ENCODE assay signal across 28 cellular contexts in genomic region chr5:149079883-149080282, GRCh38. TPM values are rescaled to one million over a fixed set of nuclear protein-coding genes. Genes with fewer than 3 reads are reported as not detected.
A peak's percentile ranks its signal among the peaks of the same experiment; 100 is the strongest.
DNase-seq lines count a peak whose midpoint lies in the region; ATAC-seq lines count a peak whose summit lies in the region.
"Had no signal": no experiment of that assay in that cellular context is flagged by ENCODE, and none has a peak within 500 bp of the region (broad histone marks: within the 10 kb centered on the region; RNA-seq: fewer than 3 reads in every experiment).

No MANE protein-coding gene starts in this region.

- POLR2A ChIA-PET in naive thymus-derived CD4-positive, alpha-beta T cell (lab: Charles Lee) = no interaction called here

- H3K4me3 Mint-ChIP-seq in activated CD8-positive, alpha-beta memory T cell treated with anti-CD3 and anti-CD28 coated beads, Interleukin-2, amount 10 ng/mL, durations not matched to agents 7 days and 5 days = no peak overlapping the region
- H3K4me3 Mint-ChIP-seq in central memory CD8-positive, alpha-beta T cell = no peak overlapping the region
- H3K4me3 Mint-ChIP-seq in naive thymus-derived CD4-positive, alpha-beta T cell = no peak overlapping the region
- H3K4me3 Mint-ChIP-seq: activated CD4-positive, alpha-beta T cell treated with anti-CD3 and anti-CD28 coated beads, Interleukin-2, amount 10 ng/mL, durations not matched to agents 7 days and 5 days; activated T-cell treated with anti-CD3 and anti-CD28 coated beads, Interleukin-2, amount 50 U/mL, for 72 hours; brain; CD8-positive, alpha-beta T cell; IgD-negative memory B cell; T-helper 1 cell treated with Interleukin-12 subunit alpha and Interleukin-12 subunit beta and Interleukin-4 antibody, amounts not matched to agents 30 μg/mL and 1 μg/mL, for 36 hours had no signal

- DNase-seq in activated CD8-positive, alpha-beta memory T cell treated with anti-CD3 and anti-CD28 coated beads, Interleukin-2, amount 10 ng/mL, durations not matched to agents 7 days and 5 days = no peak
- no peak for DNase-seq in activated CD8-positive, alpha-beta memory T cell treated with anti-CD3 and anti-CD28 coated beads for 24 hours
- peak; percentile 80 for DNase-seq in OCI-M1 (lab: John Stamatoyannopoulos, UW)
- DNase-seq in central memory CD8-positive, alpha-beta T cell (ENCODE audit: low spot score in 2 of 2) = no peak
- DNase-seq in naive thymus-derived CD4-positive, alpha-beta T cell = peak in 3 of 9 donors; percentile 1 to 29 (median 5)
- DNase-seq in NCI-H2107 treated with DMSO at 0.1 percent for 48 hours (lab: John Stamatoyannopoulos, UW; ENCODE audit: unreplicated experiment) = no peak
- DNase-seq in HPDE6-E6E7 (ENCODE audit: extremely low spot score) = no peak
- no peak for DNase-seq in germinal center (ENCODE audit: low spot score)
- DNase-seq: activated CD4-positive, alpha-beta T cell treated with anti-CD3 and anti-CD28 coated beads, Interleukin-2, amount 10 ng/mL, durations not matched to agents 7 days and 5 days; activated naive CD4-positive, alpha-beta T cell; activated T-cell treated with anti-CD3 and anti-CD28 coated beads, Interleukin-2, amount 50 U/mL, for 72 hours; adrenal gland; CD8-positive, alpha-beta T cell; effector CD8-positive, alpha-beta T cell; foreskin fibroblast; GF-D8; H7; heart left ventricle; MG63; NCI-H1436; NCI-H2107; NCI-H446 treated with DMSO at 0.1 percent for 48 hours; tibial artery had no signal

- no peak overlapping the region for H3K4me3 ChIP-seq in naive thymus-derived CD4-positive, alpha-beta T cell (ENCODE audit: low read length)
- H3K4me3 ChIP-seq: adrenal gland, heart left ventricle, MG63, prostate gland, SK-N-MC, tibial artery had no signal

- intact Hi-C loops in naive thymus-derived CD4-positive, alpha-beta T cell (cut with micrococcal nuclease) = no loop called here

- H3K9me3 ChIP-seq in naive thymus-derived CD4-positive, alpha-beta T cell (ENCODE audit: control insufficient read depth in 2 of 3, low read length in 3 of 3) = no peaks in the 10 kb centered on the region
- H3K9me3 ChIP-seq: adrenal gland, prostate gland had no signal

- CTCF ChIA-PET in activated CD8-positive, alpha-beta memory T cell treated with anti-CD3 and anti-CD28 coated beads, Interleukin-2, amount 10 ng/mL, durations not matched to agents 7 days and 5 days (lab: Charles Lee) = interaction anchor here (1.9 kb wide), 1 partner anchor 9 kb away, joined by 4 read pairs; no protein-coding TSS in a partner anchor
- CTCF ChIA-PET in naive thymus-derived CD4-positive, alpha-beta T cell (lab: Charles Lee) = interaction anchor here (0.6 kb wide), 1 partner anchor 51 kb away, joined by 3 read pairs; no protein-coding TSS in a partner anchor

- ATAC-seq in activated CD8-positive, alpha-beta memory T cell treated with anti-CD3 and anti-CD28 coated beads, Interleukin-2, amount 10 ng/mL, durations not matched to agents 7 days and 5 days = peak; percentile 27
- peak; percentile 70 for ATAC-seq in central memory CD8-positive, alpha-beta T cell (replicated peaks; ENCODE audit: extremely low read depth, poor library complexity, severe bottlenecking)
- peak; percentile 63 for ATAC-seq in naive thymus-derived CD4-positive, alpha-beta T cell
- ATAC-seq: activated T-cell treated with anti-CD3 and anti-CD28 coated beads, Interleukin-2, amount 50 U/mL, for 72 hours; CD8-positive, alpha-beta T cell; heart left ventricle had no signal

- H3K27me3 ChIP-seq in naive thymus-derived CD4-positive, alpha-beta T cell (ENCODE audit: control insufficient read depth in 2 of 2, insufficient read depth in 2 of 2, low read length in 2 of 2) = no peaks in the 10 kb centered on the region
- H3K27me3 ChIP-seq: adrenal gland, heart left ventricle, MG63, tibial artery had no signal

- no peak overlapping the region for H3K27ac ChIP-seq in naive thymus-derived CD4-positive, alpha-beta T cell (ENCODE audit: low read depth, low read length)
- H3K27ac ChIP-seq: adrenal gland, heart left ventricle, prostate gland, SK-N-MC, tibial artery had no signal

- peaks cover 7% of the 10 kb centered on the region for H3K4me1 Mint-ChIP-seq in activated CD8-positive, alpha-beta memory T cell treated with anti-CD3 and anti-CD28 coated beads, Interleukin-2, amount 10 ng/mL, durations not matched to agents 7 days and 5 days
- H3K4me1 Mint-ChIP-seq in central memory CD8-positive, alpha-beta T cell = peaks cover 21% of the 10 kb centered on the region
- peaks cover 2 to 9% (median 6%) of the 10 kb centered on the region in 7 donors for H3K4me1 Mint-ChIP-seq in naive thymus-derived CD4-positive, alpha-beta T cell
- H3K4me1 Mint-ChIP-seq: brain, IgD-negative memory B cell had no signal

- no peaks in the 10 kb centered on the region for H3K36me3 Mint-ChIP-seq in activated CD8-positive, alpha-beta memory T cell treated with anti-CD3 and anti-CD28 coated beads, Interleukin-2, amount 10 ng/mL, durations not matched to agents 7 days and 5 days
- no peaks in the 10 kb centered on the region for H3K36me3 Mint-ChIP-seq in central memory CD8-positive, alpha-beta T cell (ENCODE audit: insufficient read depth)
- peaks cover 0 to 9% (median 3%) of the 10 kb centered on the region in 5 donors for H3K36me3 Mint-ChIP-seq in naive thymus-derived CD4-positive, alpha-beta T cell
- H3K36me3 Mint-ChIP-seq: brain; CD8-positive, alpha-beta T cell; IgD-negative memory B cell had no signal

- no peaks in the 10 kb centered on the region for H3K36me3 ChIP-seq in naive thymus-derived CD4-positive, alpha-beta T cell (ENCODE audit: control insufficient read depth in 2 of 3, insufficient read depth in 3 of 3, low read length in 3 of 3)
- H3K36me3 ChIP-seq: adrenal gland, heart left ventricle, MG63, prostate gland, tibial artery had no signal

- peaks cover 0 to 7% of the 10 kb centered on the region in 2 donors for H3K4me1 ChIP-seq in naive thymus-derived CD4-positive, alpha-beta T cell (ENCODE audit: control insufficient read depth in 2 of 2, insufficient read depth in 2 of 2, low read length in 2 of 2)
- H3K4me1 ChIP-seq: adrenal gland, heart left ventricle, prostate gland, tibial artery had no signal

- H3K9me3 Mint-ChIP-seq in activated CD8-positive, alpha-beta memory T cell treated with anti-CD3 and anti-CD28 coated beads, Interleukin-2, amount 10 ng/mL, durations not matched to agents 7 days and 5 days (ENCODE audit: low read depth) = no peaks in the 10 kb centered on the region
- peaks cover 7% of the 10 kb centered on the region for H3K9me3 Mint-ChIP-seq in central memory CD8-positive, alpha-beta T cell
- H3K9me3 Mint-ChIP-seq in naive thymus-derived CD4-positive, alpha-beta T cell = peaks cover 0 to 10% (median 5%) of the 10 kb centered on the region in 11 donors
- H3K9me3 Mint-ChIP-seq: T-helper 1 cell treated with Interleukin-12 subunit alpha and Interleukin-12 subunit beta and Interleukin-4 antibody, amounts not matched to agents 30 μg/mL and 1 μg/mL, for 36 hours had no signal

- peaks cover 17% of the 10 kb centered on the region for H3K27me3 Mint-ChIP-seq in activated CD8-positive, alpha-beta memory T cell treated with anti-CD3 and anti-CD28 coated beads, Interleukin-2, amount 10 ng/mL, durations not matched to agents 7 days and 5 days
- H3K27me3 Mint-ChIP-seq in central memory CD8-positive, alpha-beta T cell = peaks cover 16% of the 10 kb centered on the region
- peaks cover 4 to 19% (median 16%) of the 10 kb centered on the region in 5 donors for H3K27me3 Mint-ChIP-seq in naive thymus-derived CD4-positive, alpha-beta T cell

- no peak overlapping the region for H3K27ac Mint-ChIP-seq in activated CD8-positive, alpha-beta memory T cell treated with anti-CD3 and anti-CD28 coated beads, Interleukin-2, amount 10 ng/mL, durations not matched to agents 7 days and 5 days
- peak overlapping the region; percentile 3 for H3K27ac Mint-ChIP-seq in central memory CD8-positive, alpha-beta T cell (ENCODE audit: low read depth)
- peak overlapping the region in 1 of 9 donors; percentile 32 for H3K27ac Mint-ChIP-seq in naive thymus-derived CD4-positive, alpha-beta T cell
- H3K27ac Mint-ChIP-seq: activated CD4-positive, alpha-beta T cell treated with anti-CD3 and anti-CD28 coated beads, Interleukin-2, amount 10 ng/mL, durations not matched to agents 7 days and 5 days; activated T-cell treated with anti-CD3 and anti-CD28 coated beads, Interleukin-2, amount 50 U/mL, for 72 hours; brain; CD8-positive, alpha-beta T cell; IgD-negative memory B cell; T-helper 1 cell treated with Interleukin-12 subunit alpha and Interleukin-12 subunit beta and Interleukin-4 antibody, amounts not matched to agents 30 μg/mL and 1 μg/mL, for 36 hours had no signal

RNA-seq across cellular contexts. Expression of gene SH3TC2, which starts 17.0 kb away (rescaled TPM):
- total RNA-seq in activated CD8-positive, alpha-beta memory T cell treated with anti-CD3 and anti-CD28 coated beads, Interleukin-2, amount 10 ng/mL, durations not matched to agents 7 days and 5 days = not detected
- total RNA-seq in naive thymus-derived CD4-positive, alpha-beta T cell = under 1 TPM in 2 of 5 experiments, not detected in 3; 0.08 to 0.59 TPM
- not detected for polyA plus RNA-seq in naive thymus-derived CD4-positive, alpha-beta T cell
- total RNA-seq: activated CD4-positive, alpha-beta T cell treated with anti-CD3 and anti-CD28 coated beads, Interleukin-2, amount 10 ng/mL, durations not matched to agents 7 days and 5 days; CD8-positive, alpha-beta T cell; H7 had no signal
- polyA plus RNA-seq: IgD-negative memory B cell had no signal
